8 cellular contexts compared by ENCODE assay signal in the genomic region with DNA sequence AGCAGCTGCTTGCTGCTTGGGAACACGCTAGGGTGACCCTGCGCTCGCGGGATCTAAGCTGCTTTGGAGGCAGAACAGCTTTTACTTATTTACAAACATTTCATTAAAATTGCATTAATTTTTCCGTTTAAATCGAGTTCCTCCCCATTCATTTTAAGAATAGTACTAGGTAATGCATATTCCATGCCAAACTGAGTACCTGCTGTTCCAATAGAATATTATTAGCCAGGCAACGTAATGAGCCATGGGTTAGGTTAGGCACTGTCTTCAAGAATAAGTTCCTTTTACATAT. TPM values are rescaled to one million over a fixed set of nuclear protein-coding genes. Genes with fewer than 3 reads are reported as not detected.
DNase-seq lines count a peak whose midpoint lies in the region; ATAC-seq and TF ChIP-seq lines count a peak whose summit lies in the region.

No MANE protein-coding gene starts in this region.

- DNase-seq in GM10266 (ENCODE audit: extremely low spot score) (peak; percentile 43), NAMALWA (ENCODE audit: low spot score) (peak; percentile 67), osteocyte (ENCODE audit: extremely low spot score, unreplicated experiment) (no peak), NCI-H345 (lab: John Stamatoyannopoulos, UW) (no peak)
- DNase-seq in effector memory CD4-positive, alpha-beta T cell: no peak
- no peak for DNase-seq in stimulated activated CD4-positive, alpha-beta T cell treated with anti-CD3 and anti-CD28 coated beads, Interleukin-2, amount 100 ng/mL, for 24 hours

- no peaks in the 10 kb centered on the region for H3K36me3 ChIP-seq in effector memory CD4-positive, alpha-beta T cell (ENCODE audit: control insufficient read depth, insufficient read depth, low read length)

- H3K27me3 Mint-ChIP-seq in osteocyte (ENCODE audit: unreplicated experiment): no peaks in the 10 kb centered on the region

- H3K27me3 ChIP-seq in effector memory CD4-positive, alpha-beta T cell (replicated peaks; ENCODE audit: control insufficient read depth, insufficient read depth, low read length, poor library complexity, severe bottlenecking): no peaks in the 10 kb centered on the region

- H3K27ac ChIP-seq in effector memory CD4-positive, alpha-beta T cell (ENCODE audit: insufficient read depth, low read length, poor library complexity, severe bottlenecking): peak overlapping the region; percentile 87

- peaks cover 6% of the 10 kb centered on the region for H3K4me1 ChIP-seq in effector memory CD4-positive, alpha-beta T cell (ENCODE audit: control insufficient read depth, insufficient read depth, low read length, poor library complexity, severe bottlenecking)

- H3K4me3 ChIP-seq in effector memory CD4-positive, alpha-beta T cell (ENCODE audit: insufficient read depth, low read depth, low read length, poor library complexity, severe bottlenecking): peak overlapping the region; percentile 84

- ATAC-seq in GM19467 (IDR thresholded peaks at IDR 0.05; ENCODE audit: unreplicated experiment) (no peak), GM18517 (IDR thresholded peaks at IDR 0.05; ENCODE audit: unreplicated experiment) (no peak)

- H3K4me3 Mint-ChIP-seq in osteocyte (ENCODE audit: unreplicated experiment): peak overlapping the region; percentile 74

- peaks cover 14% of the 10 kb centered on the region for H3K4me1 Mint-ChIP-seq in osteocyte (ENCODE audit: unreplicated experiment)

- peak overlapping the region; percentile 27 for H3K27ac Mint-ChIP-seq in osteocyte (ENCODE audit: unreplicated experiment)

- no peaks in the 10 kb centered on the region for H3K9me3 ChIP-seq in effector memory CD4-positive, alpha-beta T cell (ENCODE audit: control insufficient read depth, low read length)

- peaks cover 4% of the 10 kb centered on the region for H3K36me3 Mint-ChIP-seq in osteocyte (ENCODE audit: unreplicated experiment)

- TF ChIP-seq CTCF in GM10266 (IDR thresholded peaks at IDR 0.05; ENCODE audit: control insufficient read depth, insufficient read depth, low read depth, missing control alignments) (no peak), osteocyte (IDR thresholded peaks at IDR 0.05) (no peak)

- no peaks in the 10 kb centered on the region for H3K9me3 Mint-ChIP-seq in osteocyte (ENCODE audit: unreplicated experiment)

RNA-seq across cellular contexts. Expression of a gene that starts 0.9 kb away (rescaled TPM):
- 7.6 and 8.5 TPM in 2 replicates for total RNA-seq in osteocyte

Comparison
In these comparisons a context has a peak if more than half of its experiments do, and no peak if none do; other contexts are left out.
1. DNase-seq: peak in GM10266 (single experiment) and NAMALWA (single experiment); none in effector memory CD4-positive, alpha-beta T cell (0 of 3), osteocyte (single experiment), stimulated activated CD4-positive, alpha-beta T cell treated with anti-CD3 and anti-CD28 coated beads, Interleukin-2, amount 100 ng/mL, for 24 hours (0 of 2) and NCI-H345 (single experiment).